In genomic region chr2:114350186-114350725, GRCh38 we compare ENCODE assay signal across 24 cellular contexts.
DNase-seq lines count a peak whose midpoint lies in the region; ATAC-seq and TF ChIP-seq lines count a peak whose summit lies in the region.
"Had no signal": no experiment of that assay in that cellular context is flagged by ENCODE, and none has a peak within 500 bp of the region (broad histone marks: within the 10 kb centered on the region; RNA-seq: fewer than 3 reads in every experiment).

No MANE protein-coding gene starts in this region.

- H3K9me2 ChIP-seq in MM.1S (replicated peaks; ENCODE audit: insufficient read depth, low read length): no peaks in the 10 kb centered on the region

- intact Hi-C loops in heart left ventricle (cut with DNase I): no loop called here

- DNase-seq in MM.1S: peak; percentile 83
- peak; percentile 7 for DNase-seq in RPMI8226
- DNase-seq in putamen (ENCODE audit: low spot score): peak; percentile 22
- no peak for DNase-seq in activated gamma-delta T cell treated with Interleukin-2 at 50 U/mL for 16 hours
- no peak for DNase-seq in heart left ventricle
- DNase-seq: 8988T; ACHN; BE2C; C1 segment of cervical spinal cord; Caco-2; Calu3; CD4-positive, alpha-beta memory T cell; CD4-positive, CD25-positive, alpha-beta regulatory T cell; CD8-positive, alpha-beta memory T cell; DMS 273 treated with DMSO at 0.1 percent for 48 hours; DMS153; DMS53; DMS79; DND-41; EL; GDM1 had no signal

- peaks cover 12% of the 10 kb centered on the region for H3F3A ChIP-seq in MM.1S (ENCODE audit: insufficient read depth, low read length)

- H3K9me3 ChIP-seq in MM.1S (replicated peaks; ENCODE audit: insufficient read depth, low read length): no peaks in the 10 kb centered on the region
- peaks cover 0 to 3% (median 0%) of the 10 kb centered on the region in 12 donors for H3K9me3 ChIP-seq in heart left ventricle
- H3K9me3 ChIP-seq: BE2C, BLaER1, Caco-2 had no signal

- peak overlapping the region; percentile 87 for H3K27ac ChIP-seq in MM.1S (ENCODE audit: low read length)
- no peak overlapping the region for H3K27ac ChIP-seq in heart left ventricle
- H3K27ac ChIP-seq: BLaER1 had no signal

- H2AFZ ChIP-seq in MM.1S (ENCODE audit: low read length): peak overlapping the region; percentile 39

- H3K79me2 ChIP-seq in MM.1S (ENCODE audit: low read length): no peaks in the 10 kb centered on the region

- no peaks in the 10 kb centered on the region for H3K36me3 ChIP-seq in MM.1S (replicated peaks; ENCODE audit: insufficient read depth, low read length)
- H3K36me3 ChIP-seq in heart left ventricle: no peaks in the 10 kb centered on the region
- H3K36me3 ChIP-seq: BE2C, BLaER1 had no signal

- TF ChIP-seq CTCF in MM.1S (IDR thresholded peaks at IDR 0.05; ENCODE audit: low read length) (no peak), heart left ventricle (IDR thresholded peaks at IDR 0.05) (no peak)

- no peak for ATAC-seq in heart left ventricle
- no peak for ATAC-seq in HG02938 (IDR thresholded peaks at IDR 0.05; ENCODE audit: unreplicated experiment)
- ATAC-seq: GM12878 had no signal

- peak overlapping the region; percentile 23; the same call in 1 of the 2 replicates for H3K9ac ChIP-seq in MM.1S (ENCODE audit: low read length)
- H3K9ac ChIP-seq: BLaER1 had no signal

- H3K4me1 ChIP-seq in MM.1S (ENCODE audit: low read length): peaks cover 28% of the 10 kb centered on the region
- no peaks in the 10 kb centered on the region for H3K4me1 ChIP-seq in heart left ventricle
- H3K4me1 ChIP-seq: BE2C, BLaER1, Caco-2 had no signal

- peak overlapping the region; percentile 28; the same call in 1 of the 2 replicates for H3K4me2 ChIP-seq in MM.1S (ENCODE audit: low read depth, low read length)
- H3K4me2 ChIP-seq: BLaER1 had no signal

- no peaks in the 10 kb centered on the region for H3K27me3 ChIP-seq in MM.1S (replicated peaks; ENCODE audit: insufficient read depth, low read length)
- H3K27me3 ChIP-seq in heart left ventricle: no peaks in the 10 kb centered on the region
- H3K27me3 ChIP-seq: BE2C, BLaER1 had no signal

- TF ChIP-seq POLR2A in heart left ventricle (IDR thresholded peaks at IDR 0.05): no peak

- H3K4me3 ChIP-seq in MM.1S (ENCODE audit: low read length) (no peak overlapping the region), heart left ventricle (no peak overlapping the region)
- H3K4me3 ChIP-seq: BLaER1, GM12878 had no signal

- 28 to 52% (median 38%) methylated on average over 3 of the region's 3 CpGs for WGBS in heart left ventricle, 4 donors

- no peaks in the 10 kb centered on the region for H4K20me1 ChIP-seq in MM.1S (ENCODE audit: insufficient read depth, low read length)
- H4K20me1 ChIP-seq: BLaER1 had no signal

Comparison
In these comparisons a context has a peak if more than half of its experiments do, and no peak if none do; other contexts are left out.
1. DNase-seq: peak in MM.1S (single experiment), RPMI8226 (single experiment) and putamen (single experiment); none in activated gamma-delta T cell treated with Interleukin-2 at 50 U/mL for 16 hours (single experiment) and heart left ventricle (0 of 5).